Comparison of ENCODE assay signal across 3 cellular contexts in genomic region chr10:96999987-97000386, GRCh38.
TF ChIP-seq lines count a peak whose summit lies in the region.

No MANE protein-coding gene starts in this region.

TF ChIP-seq in IMR-90, 13 proteins besides CTCF, POLR2A, EP300 and RAD21 (continued from another document):
- TF ChIP-seq MXI1 (IDR thresholded peaks at IDR 0.05; ENCODE audit: borderline replicate concordance, low read depth, low read length) = no peak
- no peak for TF ChIP-seq MAFK (IDR thresholded peaks at IDR 0.05; ENCODE audit: low read depth, low read length)
- no peak for TF ChIP-seq SMC3 (IDR thresholded peaks at IDR 0.05; ENCODE audit: low read depth, low read length)
- no peak for TF ChIP-seq RCOR1 (IDR thresholded peaks at IDR 0.05; ENCODE audit: insufficient replicate concordance, low read length)
- TF ChIP-seq, protein P1, sequence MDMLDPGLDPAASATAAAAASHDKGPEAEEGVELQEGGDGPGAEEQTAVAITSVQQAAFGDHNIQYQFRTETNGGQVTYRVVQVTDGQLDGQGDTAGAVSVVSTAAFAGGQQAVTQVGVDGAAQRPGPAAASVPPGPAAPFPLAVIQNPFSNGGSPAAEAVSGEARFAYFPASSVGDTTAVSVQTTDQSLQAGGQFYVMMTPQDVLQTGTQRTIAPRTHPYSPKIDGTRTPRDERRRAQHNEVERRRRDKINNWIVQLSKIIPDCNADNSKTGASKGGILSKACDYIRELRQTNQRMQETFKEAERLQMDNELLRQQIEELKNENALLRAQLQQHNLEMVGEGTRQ (IDR thresholded peaks at IDR 0.05; ENCODE audit: low read depth, low read length) = no peak
- no peak for TF ChIP-seq RFX5 (IDR thresholded peaks at IDR 0.05; ENCODE audit: low read depth, low read length)
- no peak for TF ChIP-seq BHLHE40 (IDR thresholded peaks at IDR 0.05; ENCODE audit: low read depth, low read length)
- TF ChIP-seq CHD1 (IDR thresholded peaks at IDR 0.05; ENCODE audit: low read depth, low read length) = no peak

TF ChIP-seq in K562, 482 proteins besides CTCF, POLR2A, EP300 and RAD21:
- no peak for TF ChIP-seq HBP1 (CRISPR knock-in tag; IDR thresholded peaks at IDR 0.05)
- no peak for TF ChIP-seq ZFP1 (CRISPR knock-in tag; IDR thresholded peaks at IDR 0.05)
- no peak for TF ChIP-seq NCOA6 (IDR thresholded peaks at IDR 0.05)
- TF ChIP-seq TCFL5 (CRISPR knock-in tag; conservative IDR thresholded peaks at IDR 0.05) = no peak
- TF ChIP-seq TEAD4 (IDR thresholded peaks at IDR 0.05; ENCODE audit: low read length) = no peak
- no peak for TF ChIP-seq TEAD4 (CRISPR knock-in tag; IDR thresholded peaks at IDR 0.05; ENCODE audit: borderline replicate concordance)
- TF ChIP-seq RBFOX2 (IDR thresholded peaks at IDR 0.05; ENCODE audit: low read depth, low read length) = no peak
- no peak for TF ChIP-seq KLF6 (CRISPR knock-in tag; IDR thresholded peaks at IDR 0.05; ENCODE audit: borderline replicate concordance)
- TF ChIP-seq HCFC1 (IDR thresholded peaks at IDR 0.05; ENCODE audit: low read depth, low read length) = no peak
- TF ChIP-seq JUND (IDR thresholded peaks at IDR 0.05; ENCODE audit: borderline replicate concordance, low read depth, low read length) = no peak
- no peak for TF ChIP-seq JUND (tag; IDR thresholded peaks at IDR 0.05; ENCODE audit: borderline replicate concordance, low read depth, low read length)
- TF ChIP-seq MCM2 (IDR thresholded peaks at IDR 0.05; ENCODE audit: low read depth) = no peak
- TF ChIP-seq BACH1 (tag; IDR thresholded peaks at IDR 0.05) = no peak
TF ChIP-seq in K562: peak in this region for 0.

TF ChIP-seq in HepG2, 621 proteins besides CTCF, POLR2A, EP300 and RAD21 (continued from another document):
- TF ChIP-seq, protein P2, sequence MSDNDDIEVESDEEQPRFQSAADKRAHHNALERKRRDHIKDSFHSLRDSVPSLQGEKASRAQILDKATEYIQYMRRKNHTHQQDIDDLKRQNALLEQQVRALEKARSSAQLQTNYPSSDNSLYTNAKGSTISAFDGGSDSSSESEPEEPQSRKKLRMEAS (IDR thresholded peaks at IDR 0.05) = peak; percentile 29; the same call in 1 of the 2 replicates
- TF ChIP-seq ZNF546 (CRISPR knock-in tag; conservative IDR thresholded peaks at IDR 0.05) (no peak), ZNF263 (CRISPR knock-in tag; IDR thresholded peaks at IDR 0.05) (peak; percentile 56)
TF ChIP-seq in HepG2: peak in this region for 3.
